18 cellular contexts compared by ENCODE assay signal in genomic region chr19:27392027-27392632, GRCh38.
DNase-seq lines count a peak whose midpoint lies in the region; ATAC-seq and TF ChIP-seq lines count a peak whose summit lies in the region.
"Had no signal": no experiment of that assay in that cellular context is flagged by ENCODE, and none has a peak within 500 bp of the region (broad histone marks: within the 10 kb centered on the region; RNA-seq: fewer than 3 reads in every experiment).

No MANE protein-coding gene starts in this region.

- H3K4me3 ChIP-seq in coronary artery (no peak overlapping the region), upper lobe of right lung (no peak overlapping the region)
- H3K4me3 ChIP-seq: MG63 had no signal

- H3K4me1 ChIP-seq in upper lobe of right lung: no peaks in the 10 kb centered on the region

- H3K27me3 ChIP-seq in upper lobe of right lung: no peaks in the 10 kb centered on the region
- H3K27me3 ChIP-seq: MG63 had no signal

- ATAC-seq in left ventricle myocardium superior: no peak
- no peak for ATAC-seq in Right ventricle myocardium superior (ENCODE audit: poor library complexity)
- peak; percentile 26 for ATAC-seq in upper lobe of right lung
- ATAC-seq: HepG2, Panc1 had no signal

- H3K27ac ChIP-seq in coronary artery (no peak overlapping the region), upper lobe of right lung (no peak overlapping the region)

- TF ChIP-seq CTCF in coronary artery (IDR thresholded peaks at IDR 0.05) (no peak), upper lobe of right lung (IDR thresholded peaks at IDR 0.05) (no peak)

- intact Hi-C loops in left ventricle myocardium superior (cut with micrococcal nuclease): no loop called here
- intact Hi-C loops in Right ventricle myocardium superior (cut with DNase I): no loop called here
- intact Hi-C loops in upper lobe of right lung (cut with DNase I): no loop called here

- DNase-seq in left ventricle myocardium superior (peak; percentile 27), Right ventricle myocardium superior (no peak), coronary artery (ENCODE audit: low spot score) (peak; percentile 59), mesenteric fat pad (ENCODE audit: low spot score) (peak; percentile 71), upper lobe of right lung (peak; percentile 22), T1000 (lab: John Stamatoyannopoulos, UW) (no peak), T-helper 2 cell (no peak)
- no peak for DNase-seq in NK-92 treated with Interleukin-12 subunit alpha and Interleukin-12 subunit beta, amount 100 ng/mL, for 24 hours (lab: John Stamatoyannopoulos, UW)
- DNase-seq: AML-193, Calu3, MG63, NCI-H1105 treated with DMSO at 0.1 percent for 48 hours, NCI-H187, NCI-H446, NCI-H748 treated with DMSO at 0.1 percent for 48 hours, SHP77 treated with DMSO at 0.1 percent for 48 hours had no signal

- no peaks in the 10 kb centered on the region for H3K36me3 ChIP-seq in upper lobe of right lung
- H3K36me3 ChIP-seq: MG63 had no signal

- H3K9me3 ChIP-seq in upper lobe of right lung: peaks cover 13% of the 10 kb centered on the region

Comparison
In these comparisons a context has a peak if more than half of its experiments do, and no peak if none do; other contexts are left out.
1. DNase-seq: peak in left ventricle myocardium superior (single experiment), coronary artery (single experiment), mesenteric fat pad (single experiment) and upper lobe of right lung (single experiment); none in Right ventricle myocardium superior (single experiment), T1000 (single experiment), NK-92 treated with Interleukin-12 subunit alpha and Interleukin-12 subunit beta, amount 100 ng/mL, for 24 hours (single experiment) and T-helper 2 cell (0 of 5).